In genomic region chr19:48720251-48720612, GRCh38 we compare ENCODE assay signal across 8 cellular contexts. TPM values are rescaled to one million over a fixed set of nuclear protein-coding genes. Genes with fewer than 3 reads are reported as not detected.
A peak's percentile ranks its signal among the peaks of the same experiment; 100 is the strongest.
DNase-seq lines count a peak whose midpoint lies in the region; ATAC-seq, FAIRE-seq and TF ChIP-seq lines count a peak whose summit lies in the region.

No MANE protein-coding gene starts in this region.

- H3K4me3 ChIP-seq in AG04449 (ENCODE audit: low read depth, low read length) (peak overlapping the region; percentile 81), K562 (peak overlapping the region; percentile 54), muscle layer of duodenum (ENCODE audit: low read depth in 1 of 2, low read length in 2 of 2) (peak overlapping the region; percentile 62 to 72)

- TF ChIP-seq CTCF in AG04449 (IDR thresholded peaks at IDR 0.05; ENCODE audit: insufficient read depth, low read length, missing control alignments): no peak
- TF ChIP-seq CTCF in HFFc6 (IDR thresholded peaks at IDR 0.05): no peak
- no peak for TF ChIP-seq CTCF in K562 (IDR thresholded peaks at IDR 0.05 in 2 of 3, conservative IDR thresholded peaks at IDR 0.05 in 1 of 3; ENCODE audit: insufficient read depth in 2 of 3, low read depth in 1 of 3, low read length in 3 of 3)

- no peaks in the 10 kb centered on the region; the same call in 1 of the 2 replicates for H3K27me3 Mint-ChIP-seq in HFFc6 (ENCODE audit: insufficient read depth)

- H3K9me1 ChIP-seq in K562 (ENCODE audit: control insufficient read depth, insufficient read depth, low read length): no peaks in the 10 kb centered on the region

- TF ChIP-seq RAD21 in K562 (CRISPR knock-in tag; conservative IDR thresholded peaks at IDR 0.05 in 1 of 2, IDR thresholded peaks at IDR 0.05 in 1 of 2): no peak

- no peaks in the 10 kb centered on the region; the same call in 2 of the 3 replicates for H3K36me3 ChIP-seq in K562 (ENCODE audit: control insufficient read depth, insufficient read depth, low read length)
- peaks cover 0 to 6% of the 10 kb centered on the region in 2 donors for H3K36me3 ChIP-seq in muscle layer of duodenum (ENCODE audit: control insufficient read depth in 1 of 2, insufficient read depth in 2 of 2, low read length in 2 of 2)

- peak overlapping the region; percentile 98 for H2AFZ ChIP-seq in K562 (ENCODE audit: low read depth, low read length)

- H3K36me3 Mint-ChIP-seq in HFFc6 (ENCODE audit: low read depth): peaks cover 4% of the 10 kb centered on the region

- intact Hi-C loops in K562 (cut with micrococcal nuclease): no loop called here

- no peak for TF ChIP-seq POLR2A in K562 (conservative IDR thresholded peaks at IDR 0.05)

- BruUV-seq in K562 (replicated peaks; lab: Mats Ljungman, UMichigan): no TSS peak

- TF ChIP-seq EP300 in K562 (IDR thresholded peaks at IDR 0.05; ENCODE audit: low read length): no peak

- H3K4me2 ChIP-seq in K562 (ENCODE audit: insufficient read depth, low read length): peak overlapping the region; percentile 84

- CTCF ChIA-PET in AG04449 (lab: Yijun Ruan, JAX) (interaction anchor here (0.8 kb wide), 1 partner anchor 45 kb away, joined by 5 read pairs; no protein-coding TSS in a partner anchor), K562 (lab: Yijun Ruan, JAX; ENCODE audit: low intra/inter-chr PET ratio) (no interaction called here)

- POLR2A ChIA-PET in AG04449 (lab: Yijun Ruan, JAX) (interaction anchor here (0.9 to 1.1 kb wide), 2 partner anchors 97 to 101 kb away, joined by 3 read pairs; partner anchors contain the start of gene SPHK2), K562 (lab: Yijun Ruan, JAX) (interaction anchor here (0.6 to 1.1 kb wide), 7 partner anchors 12 to 101 kb away, joined by 3 to 10 read pairs (median 3); partner anchors contain the start of gene SPHK2)

- no peak for FAIRE-seq in K562 (lab: Jason Lieb, UNC)

- WGBS in K562 (ENCODE audit: insufficient coverage, low coverage, missing lambda C conversion rate): 20% methylated on average over 12 of the region's 12 CpGs

- peak; percentile 44 for ATAC-seq in K562
- no peak for ATAC-seq in HG03571 (IDR thresholded peaks at IDR 0.05; ENCODE audit: unreplicated experiment)

- H3K4me1 ChIP-seq in K562 (replicated peaks in 1 of 2; ENCODE audit: control insufficient read depth in 2 of 2, insufficient read depth in 2 of 2, low read length in 2 of 2) (peaks cover 15 to 59% of the 10 kb centered on the region in 2 experiments), muscle layer of duodenum (ENCODE audit: control insufficient read depth in 1 of 2, insufficient read depth in 2 of 2, low read length in 2 of 2) (peaks cover 7 to 29% of the 10 kb centered on the region in 2 donors)

- peak overlapping the region; percentile 97 for H3K4me3 Mint-ChIP-seq in HFFc6

- 0 out of 3 replicates have a peak, but pooled peaks cover 1% of the 10 kb centered on the region for H3K79me2 ChIP-seq in K562 (ENCODE audit: control insufficient read depth, insufficient read depth, low read length)

- H3K9ac ChIP-seq in K562 (ENCODE audit: insufficient read depth in 1 of 2, low read depth in 2 of 2, low read length in 2 of 2): peak overlapping the region; percentile 69 to 91

- H3K9me3 ChIP-seq in K562 (replicated peaks; ENCODE audit: control insufficient read depth, insufficient read depth, low read depth, low read length): no peaks in the 10 kb centered on the region
- no peaks in the 10 kb centered on the region for H3K9me3 ChIP-seq in muscle layer of duodenum (ENCODE audit: control insufficient read depth in 1 of 2, low read length in 2 of 2)

- no peaks in the 10 kb centered on the region for H3K27me3 ChIP-seq in K562 (ENCODE audit: control insufficient read depth in 2 of 2, insufficient read depth in 2 of 2, low read length in 2 of 2)
- no peaks in the 10 kb centered on the region for H3K27me3 ChIP-seq in muscle layer of duodenum (ENCODE audit: low read depth, low read length)

- no peaks in the 10 kb centered on the region for H4K20me1 ChIP-seq in K562 (replicated peaks; ENCODE audit: control insufficient read depth, insufficient read depth, low read length)

- in situ Hi-C loops in K562 (cut with MboI): no loop called here

- H3K27ac Mint-ChIP-seq in HFFc6: peak overlapping the region; percentile 99

- DNase-seq in AG04449 (ENCODE audit: low read depth, low spot score): no peak
- DNase-seq in HFFc6: no peak
- no peak for DNase-seq in K562 (ENCODE audit: extremely low read depth in 1 of 4, low spot score in 3 of 4)
- DNase-seq in retina: no peak
- no peak for DNase-seq in C1 segment of cervical spinal cord (lab: John Stamatoyannopoulos, UW)
- no peak for DNase-seq in medulla oblongata (ENCODE audit: extremely low spot score)

- no peaks in the 10 kb centered on the region for H3K9me3 Mint-ChIP-seq in HFFc6

- H3K27ac ChIP-seq in K562 (ENCODE audit: extremely low read depth, low read depth, low read length) (peak overlapping the region; percentile 75), muscle layer of duodenum (ENCODE audit: low read length) (no peak overlapping the region)

- peaks cover 40% of the 10 kb centered on the region for H3K4me1 Mint-ChIP-seq in HFFc6 (ENCODE audit: low read depth)

RNA-seq across cellular contexts. Expression of gene MAMSTR, which starts 0.7 kb away (rescaled TPM):
- total RNA-seq in HFFc6 (2021; fragmentation: NEBNext Ultra II Directional; extraction: Animal tissue kit (Norgen Biotek cat#: 25700)): 1 to 10 TPM; 2.7 to 4.5 (median 3.0) TPM
- 1.8 and 3.4 TPM in 2 replicates for total RNA-seq in K562 (2011; cell fraction: chromatin; rRNA removed; ENCODE audit: low replicate concordance)
- total RNA-seq in K562 (2011; cell fraction: nucleolus; rRNA removed): 2.5 and 3.2 TPM in 2 replicates
- total RNA-seq in K562 (2011; cell fraction: nucleoplasm; rRNA removed): 2.4 and 2.7 TPM in 2 replicates
- total RNA-seq in K562 (2014; rRNA removed) (0.27 and 0.45 TPM in 2 replicates), K562 (2014; rRNA removed; fragmentation: Illumina TruSeq; extraction: Trizol) (0.22 and 0.29 TPM in 2 replicates), K562 (2015; rRNA removed; fragmentation: Illumina TruSeq; extraction: Trizol) (0.49 and 0.51 TPM in 2 replicates), K562 (2021) (1.00 and 1.3 TPM in 2 replicates)
- polyA plus RNA-seq in K562 (2011; rRNA removed) (0.27 and 0.29 TPM in 2 replicates), K562 (2014; fragmentation: Illumina TruSeq; extraction: Trizol) (0.55 and 0.73 TPM in 2 replicates), K562 (2014; fragmentation: Nextera tagmentation; extraction: Ambion mirVana) (under 1 TPM in 1 of 2 experiments, not detected in 1; 0.08 TPM), K562 (2014; rRNA removed) (0.84 and 0.91 TPM in 2 replicates)
- polyA plus RNA-seq in K562 (2011; cell fraction: cytosol; rRNA removed): 0.37 and 0.70 TPM in 2 replicates
- polyA plus RNA-seq in K562 (2011; cell fraction: nucleus; rRNA removed): 0.66 and 0.73 TPM in 2 replicates
- polyA plus RNA-seq in K562 (2012): 0.50 and 0.64 TPM in 2 replicates
- 0.35 and 0.51 TPM in 2 replicates for polyA minus RNA-seq in K562 (2011; rRNA and poly(A)+ RNA removed)
- polyA minus RNA-seq in K562 (2011; cell fraction: cytosol; rRNA and poly(A)+ RNA removed): not detected in 2 replicates
- polyA minus RNA-seq in K562 (2011; cell fraction: nucleus; rRNA and poly(A)+ RNA removed): 0.67 and 0.78 TPM in 2 replicates

RNA-seq across cellular contexts. Expression of gene RASIP1, which starts 20.2 kb away (rescaled TPM):
- under 1 TPM in 1 of 6 experiments, not detected in 5; 0.07 TPM for total RNA-seq in HFFc6 (2021; fragmentation: NEBNext Ultra II Directional; extraction: Animal tissue kit (Norgen Biotek cat#: 25700))
- total RNA-seq in K562 (2011; cell fraction: chromatin; rRNA removed; ENCODE audit: low replicate concordance): 10.4 and 13.7 TPM in 2 replicates
- total RNA-seq in K562 (2011; cell fraction: nucleolus; rRNA removed): 7.4 and 8.8 TPM in 2 replicates
- 10.0 and 11.1 TPM in 2 replicates for total RNA-seq in K562 (2011; cell fraction: nucleoplasm; rRNA removed)
- 2.7 and 3.7 TPM in 2 replicates for total RNA-seq in K562 (2014; rRNA removed)
- total RNA-seq in K562 (2014; rRNA removed; fragmentation: Illumina TruSeq; extraction: Trizol): 0.58 and 0.61 TPM in 2 replicates
- 1.4 and 1.7 TPM in 2 replicates for total RNA-seq in K562 (2015; rRNA removed; fragmentation: Illumina TruSeq; extraction: Trizol)
- 3.4 and 4.6 TPM in 2 replicates for total RNA-seq in K562 (2021)
- polyA plus RNA-seq in K562 (2011; rRNA removed): 1.4 and 2.1 TPM in 2 replicates
- polyA plus RNA-seq in K562 (2011; cell fraction: cytosol; rRNA removed): 2.3 and 3.3 TPM in 2 replicates
- 5.2 and 8.5 TPM in 2 replicates for polyA plus RNA-seq in K562 (2011; cell fraction: nucleus; rRNA removed)
- polyA plus RNA-seq in K562 (2012): 3.2 and 5.2 TPM in 2 replicates
- polyA plus RNA-seq in K562 (2014; fragmentation: Illumina TruSeq; extraction: Trizol): 1.5 and 2.6 TPM in 2 replicates
- under 1 TPM; 0.20 to 0.24 TPM for polyA plus RNA-seq in K562 (2014; fragmentation: Nextera tagmentation; extraction: Ambion mirVana)
- 4.7 and 6.1 TPM in 2 replicates for polyA plus RNA-seq in K562 (2014; rRNA removed)
- polyA minus RNA-seq in K562 (2011; rRNA and poly(A)+ RNA removed): 1.1 and 1.6 TPM in 2 replicates
- 1.0 and 4.6 TPM in 2 replicates for polyA minus RNA-seq in K562 (2011; cell fraction: cytosol; rRNA and poly(A)+ RNA removed)
- 1.3 and 2.0 TPM in 2 replicates for polyA minus RNA-seq in K562 (2011; cell fraction: nucleus; rRNA and poly(A)+ RNA removed)

RNA-seq across cellular contexts. Expression of gene FUT2, which starts 24.5 kb away (rescaled TPM):
- not detected for total RNA-seq in HFFc6 (2021; fragmentation: NEBNext Ultra II Directional; extraction: Animal tissue kit (Norgen Biotek cat#: 25700))
- total RNA-seq in K562 (2011; cell fraction: chromatin; rRNA removed; ENCODE audit: low replicate concordance): not detected in 2 replicates
- not detected in 2 replicates for total RNA-seq in K562 (2011; cell fraction: nucleolus; rRNA removed)
- total RNA-seq in K562 (2011; cell fraction: nucleoplasm; rRNA removed): not detected in 2 replicates
- total RNA-seq in K562 (2014; rRNA removed): not detected in 2 replicates
- total RNA-seq in K562 (2014; rRNA removed; fragmentation: Illumina TruSeq; extraction: Trizol): not detected in 2 replicates
- total RNA-seq in K562 (2015; rRNA removed; fragmentation: Illumina TruSeq; extraction: Trizol): not detected in 2 replicates
- not detected in 2 replicates for total RNA-seq in K562 (2021)
- polyA plus RNA-seq in K562 (2011; rRNA removed): not detected in 2 replicates
- polyA plus RNA-seq in K562 (2011; cell fraction: cytosol; rRNA removed): not detected in 2 replicates
- not detected in 2 replicates for polyA plus RNA-seq in K562 (2011; cell fraction: nucleus; rRNA removed)
- 0.21 and 0.40 TPM in 2 replicates for polyA plus RNA-seq in K562 (2012)
- not detected in 2 replicates for polyA plus RNA-seq in K562 (2014; fragmentation: Illumina TruSeq; extraction: Trizol)
- polyA plus RNA-seq in K562 (2014; fragmentation: Nextera tagmentation; extraction: Ambion mirVana): under 1 TPM; 0.03 to 0.04 TPM
- polyA plus RNA-seq in K562 (2014; rRNA removed): not detected in 2 replicates
- not detected in 2 replicates for polyA minus RNA-seq in K562 (2011; rRNA and poly(A)+ RNA removed)
- not detected in 2 replicates for polyA minus RNA-seq in K562 (2011; cell fraction: cytosol; rRNA and poly(A)+ RNA removed)
- not detected in 2 replicates for polyA minus RNA-seq in K562 (2011; cell fraction: nucleus; rRNA and poly(A)+ RNA removed)

RNA-seq across cellular contexts. Expression of gene IZUMO1, which starts 26.5 kb away (rescaled TPM):
- total RNA-seq in HFFc6 (2021; fragmentation: NEBNext Ultra II Directional; extraction: Animal tissue kit (Norgen Biotek cat#: 25700)): not detected
- total RNA-seq in K562 (2011; cell fraction: chromatin; rRNA removed; ENCODE audit: low replicate concordance): 23.8 and 28.5 TPM in 2 replicates
- 10.5 and 17.9 TPM in 2 replicates for total RNA-seq in K562 (2011; cell fraction: nucleolus; rRNA removed)
- total RNA-seq in K562 (2011; cell fraction: nucleoplasm; rRNA removed): 18.7 and 19.0 TPM in 2 replicates
- total RNA-seq in K562 (2014; rRNA removed): 0.14 and 0.78 TPM in 2 replicates
- total RNA-seq in K562 (2014; rRNA removed; fragmentation: Illumina TruSeq; extraction: Trizol): 0.61 and 1.3 TPM in 2 replicates
- 0.40 and 0.49 TPM in 2 replicates for total RNA-seq in K562 (2015; rRNA removed; fragmentation: Illumina TruSeq; extraction: Trizol)
- 2.1 and 2.2 TPM in 2 replicates for total RNA-seq in K562 (2021)
- polyA plus RNA-seq in K562 (2011; rRNA removed): 0.54 and 0.57 TPM in 2 replicates
- polyA plus RNA-seq in K562 (2011; cell fraction: cytosol; rRNA removed): 0.16 and 0.67 TPM in 2 replicates
- polyA plus RNA-seq in K562 (2011; cell fraction: nucleus; rRNA removed): 3.1 and 3.5 TPM in 2 replicates
- polyA plus RNA-seq in K562 (2012): 1.4 and 1.7 TPM in 2 replicates
- polyA plus RNA-seq in K562 (2014; fragmentation: Illumina TruSeq; extraction: Trizol): 0.29 and 1.1 TPM in 2 replicates
- under 1 TPM; 0.24 to 0.73 TPM for polyA plus RNA-seq in K562 (2014; fragmentation: Nextera tagmentation; extraction: Ambion mirVana)
- polyA plus RNA-seq in K562 (2014; rRNA removed): 0.39 and 1.2 TPM in 2 replicates
- 0.63 TPM in 1 of 2 replicates, not detected in the other for polyA minus RNA-seq in K562 (2011; rRNA and poly(A)+ RNA removed)
- polyA minus RNA-seq in K562 (2011; cell fraction: cytosol; rRNA and poly(A)+ RNA removed): not detected in 2 replicates
- 0.67 and 0.89 TPM in 2 replicates for polyA minus RNA-seq in K562 (2011; cell fraction: nucleus; rRNA and poly(A)+ RNA removed)

RNA-seq across cellular contexts. Expression of gene FUT1, which starts 32.2 kb away (rescaled TPM):
- under 1 TPM in 3 of 6 experiments, not detected in 3; 0.05 to 0.06 (median 0.05) TPM for total RNA-seq in HFFc6 (2021; fragmentation: NEBNext Ultra II Directional; extraction: Animal tissue kit (Norgen Biotek cat#: 25700))
- 53.2 and 80.3 TPM in 2 replicates for total RNA-seq in K562 (2011; cell fraction: chromatin; rRNA removed; ENCODE audit: low replicate concordance)
- total RNA-seq in K562 (2011; cell fraction: nucleolus; rRNA removed): 51.5 and 67.9 TPM in 2 replicates
- total RNA-seq in K562 (2011; cell fraction: nucleoplasm; rRNA removed): 56.0 and 63.6 TPM in 2 replicates
- total RNA-seq in K562 (2014; rRNA removed) (15.5 and 17.2 TPM in 2 replicates), K562 (2014; rRNA removed; fragmentation: Illumina TruSeq; extraction: Trizol) (8.9 TPM in 2 replicates), K562 (2015; rRNA removed; fragmentation: Illumina TruSeq; extraction: Trizol) (5.0 TPM in 2 replicates), K562 (2021) (18.5 and 19.6 TPM in 2 replicates)
- polyA plus RNA-seq in K562 (2011; rRNA removed) (3.2 and 5.0 TPM in 2 replicates), K562 (2014; fragmentation: Illumina TruSeq; extraction: Trizol) (7.9 and 8.8 TPM in 2 replicates), K562 (2014; fragmentation: Nextera tagmentation; extraction: Ambion mirVana) (1 to 10 TPM; 2.3 to 3.1 TPM), K562 (2014; rRNA removed) (16.3 and 18.3 TPM in 2 replicates)
- polyA plus RNA-seq in K562 (2011; cell fraction: cytosol; rRNA removed): 2.2 and 4.8 TPM in 2 replicates
- 5.3 and 17.6 TPM in 2 replicates for polyA plus RNA-seq in K562 (2011; cell fraction: nucleus; rRNA removed)
- polyA plus RNA-seq in K562 (2012): 4.8 and 9.2 TPM in 2 replicates
- 1.1 and 3.1 TPM in 2 replicates for polyA minus RNA-seq in K562 (2011; rRNA and poly(A)+ RNA removed)
- polyA minus RNA-seq in K562 (2011; cell fraction: cytosol; rRNA and poly(A)+ RNA removed): 1.4 and 4.4 TPM in 2 replicates
- 3.2 and 5.3 TPM in 2 replicates for polyA minus RNA-seq in K562 (2011; cell fraction: nucleus; rRNA and poly(A)+ RNA removed)
